In genomic region chr4:73589261-73589847, GRCh38 we compare ENCODE assay signal across 8 cellular contexts. TPM values are rescaled to one million over a fixed set of nuclear protein-coding genes. Genes with fewer than 3 reads are reported as not detected.
DNase-seq lines count a peak whose midpoint lies in the region; ATAC-seq and TF ChIP-seq lines count a peak whose summit lies in the region.

No MANE protein-coding gene starts in this region.

- no peaks in the 10 kb centered on the region for H3K4me1 Mint-ChIP-seq in stimulated activated naive CD8-positive, alpha-beta T cell treated with anti-CD3 and anti-CD28 coated beads, Interleukin-15, amount 100 ng/mL, for 72 hours

- H3K4me1 ChIP-seq in uterus: no peaks in the 10 kb centered on the region

- H3K27me3 ChIP-seq in uterus: no peaks in the 10 kb centered on the region

- no peak overlapping the region for H3K4me3 Mint-ChIP-seq in stimulated activated naive CD8-positive, alpha-beta T cell treated with anti-CD3 and anti-CD28 coated beads, Interleukin-15, amount 100 ng/mL, for 72 hours

- no peaks in the 10 kb centered on the region for H3K36me3 ChIP-seq in uterus

- no peak overlapping the region for H3K27ac ChIP-seq in uterus

- TF ChIP-seq POLR2A in uterus (IDR thresholded peaks at IDR 0.05): no peak

- TF ChIP-seq CTCF in HFF-Myc (IDR thresholded peaks at IDR 0.05; ENCODE audit: low read depth, low read length, missing control alignments): no peak
- TF ChIP-seq CTCF in uterus (IDR thresholded peaks at IDR 0.05): no peak

- no peak overlapping the region for H3K4me3 ChIP-seq in HFF-Myc (replicated peaks; ENCODE audit: low read depth, low read length)
- no peak overlapping the region for H3K4me3 ChIP-seq in uterus

- no peak overlapping the region for H3K27ac Mint-ChIP-seq in stimulated activated naive CD8-positive, alpha-beta T cell treated with anti-CD3 and anti-CD28 coated beads, Interleukin-15, amount 100 ng/mL, for 72 hours

- ATAC-seq in GM18511 (IDR thresholded peaks at IDR 0.05; ENCODE audit: unreplicated experiment): peak; percentile 40
- no peak for ATAC-seq in stimulated activated naive CD8-positive, alpha-beta T cell treated with anti-CD3 and anti-CD28 coated beads, Interleukin-15, amount 100 ng/mL, for 72 hours

- DNase-seq in HFF-Myc (ENCODE audit: extremely low read depth, low read depth) (peak; percentile 37), NCI-H1048 (lab: John Stamatoyannopoulos, UW) (peak; percentile 32), iris pigment epithelial cell (ENCODE audit: low read depth) (peak; percentile 88), uterus (no peak), NCI-H510A treated with DMSO at 0.1 percent for 48 hours (lab: John Stamatoyannopoulos, UW) (no peak)
- DNase-seq in NK-92 treated with Interleukin-12 subunit alpha and Interleukin-12 subunit beta, amount 100 ng/mL, for 24 hours (lab: John Stamatoyannopoulos, UW): no peak
- DNase-seq in stimulated activated naive CD8-positive, alpha-beta T cell treated with anti-CD3 and anti-CD28 coated beads, Interleukin-15, amount 100 ng/mL, for 72 hours: no peak

- H3K9me3 ChIP-seq in uterus: no peaks in the 10 kb centered on the region

- H3K27me3 Mint-ChIP-seq in stimulated activated naive CD8-positive, alpha-beta T cell treated with anti-CD3 and anti-CD28 coated beads, Interleukin-15, amount 100 ng/mL, for 72 hours: no peaks in the 10 kb centered on the region

- intact Hi-C loops in uterus (cut with DNase I; ENCODE audit: low total_unique reads): no loop called here

- no peaks in the 10 kb centered on the region for H3K9me3 Mint-ChIP-seq in stimulated activated naive CD8-positive, alpha-beta T cell treated with anti-CD3 and anti-CD28 coated beads, Interleukin-15, amount 100 ng/mL, for 72 hours

RNA-seq across cellular contexts. Expression of gene RASSF6, which starts 30.9 kb away (rescaled TPM):
- 1 to 10 TPM in 1 of 4 donors, under 1 TPM in 2, not detected in 1; under 0.01 to 1.5 (median 0.06) TPM for total RNA-seq in uterus

Comparison
In these comparisons a context has a peak if more than half of its experiments do, and no peak if none do; other contexts are left out.
1. DNase-seq: peak in HFF-Myc (single experiment), NCI-H1048 (single experiment) and iris pigment epithelial cell (single experiment); none in NK-92 treated with Interleukin-12 subunit alpha and Interleukin-12 subunit beta, amount 100 ng/mL, for 24 hours (single experiment), uterus (0 of 2), NCI-H510A treated with DMSO at 0.1 percent for 48 hours (single experiment) and stimulated activated naive CD8-positive, alpha-beta T cell treated with anti-CD3 and anti-CD28 coated beads, Interleukin-15, amount 100 ng/mL, for 72 hours (0 of 2).